2 cellular contexts compared by ENCODE assay signal in genomic region chr19:1535699-1536098, GRCh38. TPM values are rescaled to one million over a fixed set of nuclear protein-coding genes. Genes with fewer than 3 reads are reported as not detected.
"Had no signal": no experiment of that assay in that cellular context is flagged by ENCODE, and none has a peak within 500 bp of the region (broad histone marks: within the 10 kb centered on the region; RNA-seq: fewer than 3 reads in every experiment).

No MANE protein-coding gene starts in this region.

RNA-seq across cellular contexts. Expression of gene PLK5, which starts 11.8 kb away (rescaled TPM):
- total RNA-seq: GM23248, H4 had no signal
- polyA plus RNA-seq: GM23248 had no signal
